1 cellular context compared by ENCODE assay signal in genomic region chr5:34915139-34915855, GRCh38.
A peak's percentile ranks its signal among the peaks of the same experiment; 100 is the strongest.
TF ChIP-seq lines count a peak whose summit lies in the region.

A gene with protein sequence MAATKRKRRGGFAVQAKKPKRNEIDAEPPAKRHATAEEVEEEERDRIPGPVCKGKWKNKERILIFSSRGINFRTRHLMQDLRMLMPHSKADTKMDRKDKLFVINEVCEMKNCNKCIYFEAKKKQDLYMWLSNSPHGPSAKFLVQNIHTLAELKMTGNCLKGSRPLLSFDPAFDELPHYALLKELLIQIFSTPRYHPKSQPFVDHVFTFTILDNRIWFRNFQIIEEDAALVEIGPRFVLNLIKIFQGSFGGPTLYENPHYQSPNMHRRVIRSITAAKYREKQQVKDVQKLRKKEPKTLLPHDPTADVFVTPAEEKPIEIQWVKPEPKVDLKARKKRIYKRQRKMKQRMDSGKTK (plus strand): TSS chr5:34915711. CDS start chr5:34915739, 28 bp downstream.
TSS of gene RAD1 (minus strand) at chr5:34915504. CDS start at chr5:34914892, 612 bp downstream.

TF ChIP-seq in HEK293, 187 proteins besides CTCF, POLR2A, EP300 and RAD21 (continued from another document and continues in another):
- TF ChIP-seq, protein P1, sequence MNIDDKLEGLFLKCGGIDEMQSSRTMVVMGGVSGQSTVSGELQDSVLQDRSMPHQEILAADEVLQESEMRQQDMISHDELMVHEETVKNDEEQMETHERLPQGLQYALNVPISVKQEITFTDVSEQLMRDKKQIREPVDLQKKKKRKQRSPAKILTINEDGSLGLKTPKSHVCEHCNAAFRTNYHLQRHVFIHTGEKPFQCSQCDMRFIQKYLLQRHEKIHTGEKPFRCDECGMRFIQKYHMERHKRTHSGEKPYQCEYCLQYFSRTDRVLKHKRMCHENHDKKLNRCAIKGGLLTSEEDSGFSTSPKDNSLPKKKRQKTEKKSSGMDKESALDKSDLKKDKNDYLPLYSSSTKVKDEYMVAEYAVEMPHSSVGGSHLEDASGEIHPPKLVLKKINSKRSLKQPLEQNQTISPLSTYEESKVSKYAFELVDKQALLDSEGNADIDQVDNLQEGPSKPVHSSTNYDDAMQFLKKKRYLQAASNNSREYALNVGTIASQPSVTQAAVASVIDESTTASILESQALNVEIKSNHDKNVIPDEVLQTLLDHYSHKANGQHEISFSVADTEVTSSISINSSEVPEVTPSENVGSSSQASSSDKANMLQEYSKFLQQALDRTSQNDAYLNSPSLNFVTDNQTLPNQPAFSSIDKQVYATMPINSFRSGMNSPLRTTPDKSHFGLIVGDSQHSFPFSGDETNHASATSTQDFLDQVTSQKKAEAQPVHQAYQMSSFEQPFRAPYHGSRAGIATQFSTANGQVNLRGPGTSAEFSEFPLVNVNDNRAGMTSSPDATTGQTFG (tag by site-specific recombination; IDR thresholded peaks at IDR 0.05; ENCODE audit: borderline replicate concordance): no peak
- no peak for TF ChIP-seq HOXD13 (CRISPR knock-in tag; IDR thresholded peaks at IDR 0.05; ENCODE audit: borderline replicate concordance)
- peak; percentile 93 for TF ChIP-seq ZNF2 (tag by site-specific recombination; IDR thresholded peaks at IDR 0.05)
- peak; percentile 75 for TF ChIP-seq KLF16 (tag by site-specific recombination; IDR thresholded peaks at IDR 0.05)
- peak; percentile 78 for TF ChIP-seq ZNF843 (tag by site-specific recombination; IDR thresholded peaks at IDR 0.05)
- TF ChIP-seq PBX3 (CRISPR knock-in tag; IDR thresholded peaks at IDR 0.05): peak; percentile 84
- TF ChIP-seq ZSCAN23 (tag by site-specific recombination; IDR thresholded peaks at IDR 0.05): no peak
- peak; percentile 98 for TF ChIP-seq ZBTB11 (tag by site-specific recombination; conservative IDR thresholded peaks at IDR 0.05; ENCODE audit: low read depth)
- no peak for TF ChIP-seq ZNF544 (tag by site-specific recombination; IDR thresholded peaks at IDR 0.05)
- peak; percentile 40; the same call in 1 of the 2 replicates for TF ChIP-seq ZNF391 (tag by site-specific recombination; IDR thresholded peaks at IDR 0.05; ENCODE audit: borderline replicate concordance, low read depth)
- no peak for TF ChIP-seq ZNF768 (tag by site-specific recombination; IDR thresholded peaks at IDR 0.05)
- TF ChIP-seq ZNF639 (tag by site-specific recombination; IDR thresholded peaks at IDR 0.05): no peak; the same call in none of the 2 replicates
- TF ChIP-seq ZFP69B (tag by site-specific recombination; IDR thresholded peaks at IDR 0.05): peak; percentile 93
- no peak; the same call in 1 of the 2 replicates for TF ChIP-seq GLIS2 (tag by site-specific recombination; IDR thresholded peaks at IDR 0.05)
- TF ChIP-seq, protein P2, sequence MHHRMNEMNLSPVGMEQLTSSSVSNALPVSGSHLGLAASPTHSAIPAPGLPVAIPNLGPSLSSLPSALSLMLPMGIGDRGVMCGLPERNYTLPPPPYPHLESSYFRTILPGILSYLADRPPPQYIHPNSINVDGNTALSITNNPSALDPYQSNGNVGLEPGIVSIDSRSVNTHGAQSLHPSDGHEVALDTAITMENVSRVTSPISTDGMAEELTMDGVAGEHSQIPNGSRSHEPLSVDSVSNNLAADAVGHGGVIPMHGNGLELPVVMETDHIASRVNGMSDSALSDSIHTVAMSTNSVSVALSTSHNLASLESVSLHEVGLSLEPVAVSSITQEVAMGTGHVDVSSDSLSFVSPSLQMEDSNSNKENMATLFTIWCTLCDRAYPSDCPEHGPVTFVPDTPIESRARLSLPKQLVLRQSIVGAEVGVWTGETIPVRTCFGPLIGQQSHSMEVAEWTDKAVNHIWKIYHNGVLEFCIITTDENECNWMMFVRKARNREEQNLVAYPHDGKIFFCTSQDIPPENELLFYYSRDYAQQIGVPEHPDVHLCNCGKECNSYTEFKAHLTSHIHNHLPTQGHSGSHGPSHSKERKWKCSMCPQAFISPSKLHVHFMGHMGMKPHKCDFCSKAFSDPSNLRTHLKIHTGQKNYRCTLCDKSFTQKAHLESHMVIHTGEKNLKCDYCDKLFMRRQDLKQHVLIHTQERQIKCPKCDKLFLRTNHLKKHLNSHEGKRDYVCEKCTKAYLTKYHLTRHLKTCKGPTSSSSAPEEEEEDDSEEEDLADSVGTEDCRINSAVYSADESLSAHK (tag by site-specific recombination; IDR thresholded peaks at IDR 0.05): 0 out of 2 replicates have a peak, but pooled peaks have one; percentile 7
- peak; percentile 87 for TF ChIP-seq SP7 (tag by site-specific recombination; IDR thresholded peaks at IDR 0.05)
- TF ChIP-seq ZBTB8A (tag by site-specific recombination; IDR thresholded peaks at IDR 0.05): peak; percentile 76
- no peak for TF ChIP-seq WT1 (tag by site-specific recombination; IDR thresholded peaks at IDR 0.05)
- TF ChIP-seq ZNF529 (tag by site-specific recombination; IDR thresholded peaks at IDR 0.05; ENCODE audit: insufficient replicate concordance): no peak
- TF ChIP-seq ZFP37 (tag by site-specific recombination; IDR thresholded peaks at IDR 0.05): peak; percentile 71; the same call in 1 of the 2 replicates
- no peak for TF ChIP-seq ZNF596 (tag by site-specific recombination; IDR thresholded peaks at IDR 0.05)
- TF ChIP-seq, protein P3, sequence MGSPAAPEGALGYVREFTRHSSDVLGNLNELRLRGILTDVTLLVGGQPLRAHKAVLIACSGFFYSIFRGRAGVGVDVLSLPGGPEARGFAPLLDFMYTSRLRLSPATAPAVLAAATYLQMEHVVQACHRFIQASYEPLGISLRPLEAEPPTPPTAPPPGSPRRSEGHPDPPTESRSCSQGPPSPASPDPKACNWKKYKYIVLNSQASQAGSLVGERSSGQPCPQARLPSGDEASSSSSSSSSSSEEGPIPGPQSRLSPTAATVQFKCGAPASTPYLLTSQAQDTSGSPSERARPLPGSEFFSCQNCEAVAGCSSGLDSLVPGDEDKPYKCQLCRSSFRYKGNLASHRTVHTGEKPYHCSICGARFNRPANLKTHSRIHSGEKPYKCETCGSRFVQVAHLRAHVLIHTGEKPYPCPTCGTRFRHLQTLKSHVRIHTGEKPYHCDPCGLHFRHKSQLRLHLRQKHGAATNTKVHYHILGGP (tag by site-specific recombination; IDR thresholded peaks at IDR 0.05): no peak
- TF ChIP-seq ZNF341 (tag by site-specific recombination; IDR thresholded peaks at IDR 0.05; ENCODE audit: low read depth): peak; percentile 41; the same call in 1 of the 2 replicates
- no peak for TF ChIP-seq ZNF654 (tag by site-specific recombination; IDR thresholded peaks at IDR 0.05; ENCODE audit: low read depth)
- no peak for TF ChIP-seq ZNF776 (tag by site-specific recombination; IDR thresholded peaks at IDR 0.05; ENCODE audit: borderline replicate concordance)
- no peak for TF ChIP-seq ZSCAN16 (tag by site-specific recombination; IDR thresholded peaks at IDR 0.05)
- TF ChIP-seq GFI1B (tag by site-specific recombination; IDR thresholded peaks at IDR 0.05): no peak
- TF ChIP-seq ZNF423 (tag by site-specific recombination; IDR thresholded peaks at IDR 0.05): no peak
- no peak for TF ChIP-seq ZNF223 (tag by site-specific recombination; IDR thresholded peaks at IDR 0.05)
- TF ChIP-seq ZFP41 (tag by site-specific recombination; IDR thresholded peaks at IDR 0.05; ENCODE audit: borderline replicate concordance): no peak
- TF ChIP-seq HOXA7 (CRISPR knock-in tag; IDR thresholded peaks at IDR 0.05; ENCODE audit: borderline replicate concordance): no peak
- no peak for TF ChIP-seq ZNF473 (tag by site-specific recombination; IDR thresholded peaks at IDR 0.05)
- no peak for TF ChIP-seq ZNF202 (tag by site-specific recombination; IDR thresholded peaks at IDR 0.05; ENCODE audit: borderline replicate concordance)
- no peak for TF ChIP-seq ZNF585B (tag by site-specific recombination; IDR thresholded peaks at IDR 0.05)
- TF ChIP-seq ZNF354C (tag by site-specific recombination; IDR thresholded peaks at IDR 0.05; ENCODE audit: borderline replicate concordance, low read depth): no peak
- TF ChIP-seq, protein P4, sequence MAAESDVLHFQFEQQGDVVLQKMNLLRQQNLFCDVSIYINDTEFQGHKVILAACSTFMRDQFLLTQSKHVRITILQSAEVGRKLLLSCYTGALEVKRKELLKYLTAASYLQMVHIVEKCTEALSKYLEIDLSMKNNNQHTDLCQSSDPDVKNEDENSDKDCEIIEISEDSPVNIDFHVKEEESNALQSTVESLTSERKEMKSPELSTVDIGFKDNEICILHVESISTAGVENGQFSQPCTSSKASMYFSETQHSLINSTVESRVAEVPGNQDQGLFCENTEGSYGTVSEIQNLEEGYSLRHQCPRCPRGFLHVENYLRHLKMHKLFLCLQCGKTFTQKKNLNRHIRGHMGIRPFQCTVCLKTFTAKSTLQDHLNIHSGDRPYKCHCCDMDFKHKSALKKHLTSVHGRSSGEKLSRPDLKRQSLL (tag by site-specific recombination; IDR thresholded peaks at IDR 0.05): no peak
- TF ChIP-seq ZNF610 (tag by site-specific recombination; IDR thresholded peaks at IDR 0.05; ENCODE audit: borderline replicate concordance): peak; percentile 79; the same call in 1 of the 2 replicates
- TF ChIP-seq ZNF335 (tag by site-specific recombination; conservative IDR thresholded peaks at IDR 0.05): peak; percentile 76
- TF ChIP-seq ZBTB20 (tag by site-specific recombination; IDR thresholded peaks at IDR 0.05): peak; percentile 92
- TF ChIP-seq, protein P5, sequence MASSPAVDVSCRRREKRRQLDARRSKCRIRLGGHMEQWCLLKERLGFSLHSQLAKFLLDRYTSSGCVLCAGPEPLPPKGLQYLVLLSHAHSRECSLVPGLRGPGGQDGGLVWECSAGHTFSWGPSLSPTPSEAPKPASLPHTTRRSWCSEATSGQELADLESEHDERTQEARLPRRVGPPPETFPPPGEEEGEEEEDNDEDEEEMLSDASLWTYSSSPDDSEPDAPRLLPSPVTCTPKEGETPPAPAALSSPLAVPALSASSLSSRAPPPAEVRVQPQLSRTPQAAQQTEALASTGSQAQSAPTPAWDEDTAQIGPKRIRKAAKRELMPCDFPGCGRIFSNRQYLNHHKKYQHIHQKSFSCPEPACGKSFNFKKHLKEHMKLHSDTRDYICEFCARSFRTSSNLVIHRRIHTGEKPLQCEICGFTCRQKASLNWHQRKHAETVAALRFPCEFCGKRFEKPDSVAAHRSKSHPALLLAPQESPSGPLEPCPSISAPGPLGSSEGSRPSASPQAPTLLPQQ (tag by site-specific recombination; IDR thresholded peaks at IDR 0.05): peak; percentile 91
- no peak; the same call in 1 of the 2 replicates for TF ChIP-seq ZNF791 (tag by site-specific recombination; IDR thresholded peaks at IDR 0.05)
- no peak for TF ChIP-seq ZNF510 (tag by site-specific recombination; IDR thresholded peaks at IDR 0.05; ENCODE audit: insufficient replicate concordance)
- TF ChIP-seq ZNF571 (tag by site-specific recombination; IDR thresholded peaks at IDR 0.05): no peak
- peak; percentile 69; the same call in 1 of the 2 replicates for TF ChIP-seq ZNF324 (tag by site-specific recombination; IDR thresholded peaks at IDR 0.05)
- peak; percentile 13; the same call in 1 of the 2 replicates for TF ChIP-seq ZSCAN4 (tag by site-specific recombination; IDR thresholded peaks at IDR 0.05)
- no peak for TF ChIP-seq TCF7L2 (IDR thresholded peaks at IDR 0.05; ENCODE audit: borderline replicate concordance, low read depth, low read length)
- no peak for TF ChIP-seq ZNF37A (tag by site-specific recombination; IDR thresholded peaks at IDR 0.05)
